8 cellular contexts compared by ENCODE assay signal in the genomic region with DNA sequence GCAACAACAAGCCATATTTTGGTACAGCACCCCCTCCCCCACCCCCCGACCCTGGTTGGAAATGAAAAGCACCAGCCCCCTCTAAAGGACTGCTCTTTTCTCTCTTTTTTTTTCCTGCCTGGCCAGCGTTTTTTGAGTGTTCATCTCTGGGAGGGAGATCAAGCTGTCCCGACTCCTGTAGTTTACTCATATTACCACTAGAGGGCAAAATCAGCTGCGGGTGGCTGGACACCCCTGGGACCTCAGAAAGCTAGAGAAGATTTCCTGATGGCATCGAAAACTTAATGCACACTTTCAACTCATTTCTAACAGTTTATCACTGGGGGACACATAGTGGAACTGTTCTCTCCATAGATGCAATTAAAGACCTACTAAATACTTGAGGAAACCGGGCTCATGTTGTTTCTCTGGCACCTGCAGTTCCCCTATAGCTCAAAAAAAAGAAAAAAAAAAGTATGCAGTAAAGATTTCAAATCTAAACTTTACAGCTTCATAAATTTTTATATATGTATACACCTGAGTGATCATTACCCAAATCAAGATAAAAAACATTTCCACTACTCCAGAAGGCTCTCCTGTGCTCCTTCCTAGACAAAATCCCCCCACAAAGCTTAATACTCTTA. TPM values are rescaled to one million over a fixed set of nuclear protein-coding genes. Genes with fewer than 3 reads are reported as not detected.
A peak's percentile ranks its signal among the peaks of the same experiment; 100 is the strongest.
DNase-seq lines count a peak whose midpoint lies in the region; ATAC-seq, FAIRE-seq and TF ChIP-seq lines count a peak whose summit lies in the region.

No MANE protein-coding gene starts in this region.

- H3K4me3 ChIP-seq in LNCaP clone FGC (ENCODE audit: low read depth, low read length), result no peak overlapping the region

- peak; percentile 76 for TF ChIP-seq CTCF in LNCaP clone FGC (IDR thresholded peaks at IDR 0.05; ENCODE audit: control insufficient read depth, extremely low read depth, insufficient read depth)

- DNase-seq in DMS79 (lab: John Stamatoyannopoulos, UW) (peak; percentile 1), LNCaP clone FGC (ENCODE audit: low read depth) (no peak), RPMI7951 (ENCODE audit: low read depth) (peak; percentile 73), frontal cortex (ENCODE audit: low spot score in 2 of 2) (peak; percentile 52 to 66), occipital lobe (lab: John Stamatoyannopoulos, UW) (peak; percentile 1)
- DNase-seq in activated gamma-delta T cell treated with anti-CD3 and anti-CD28 coated beads, Interleukin-2, amount 50 U/mL, for 16 hours (ENCODE audit: low read depth), result peak; percentile 22

- no peak for FAIRE-seq in frontal cortex (lab: Jason Lieb, UNC)

- ATAC-seq in HG03135 (IDR thresholded peaks at IDR 0.05; ENCODE audit: unreplicated experiment) (no peak), HG02870 (IDR thresholded peaks at IDR 0.05; ENCODE audit: unreplicated experiment) (no peak)

RNA-seq across cellular contexts. Expression of a gene that starts 24.4 kb away (rescaled TPM):
- total RNA-seq in RPMI7951 (2014; rRNA removed; shearing (Covaris generic)), result 6.8 and 18.8 TPM in 2 replicates
- total RNA-seq in frontal cortex (1.6 TPM), occipital lobe (5.5 TPM)

RNA-seq across cellular contexts. Expression of a gene that starts 38.5 kb away (rescaled TPM):
- total RNA-seq in RPMI7951 (2014; rRNA removed; shearing (Covaris generic)), result 123 and 165 TPM in 2 replicates
- total RNA-seq in frontal cortex, result 33.8 TPM
- 27.0 TPM for total RNA-seq in occipital lobe
